10 cellular contexts compared by ENCODE assay signal in the genomic region with DNA sequence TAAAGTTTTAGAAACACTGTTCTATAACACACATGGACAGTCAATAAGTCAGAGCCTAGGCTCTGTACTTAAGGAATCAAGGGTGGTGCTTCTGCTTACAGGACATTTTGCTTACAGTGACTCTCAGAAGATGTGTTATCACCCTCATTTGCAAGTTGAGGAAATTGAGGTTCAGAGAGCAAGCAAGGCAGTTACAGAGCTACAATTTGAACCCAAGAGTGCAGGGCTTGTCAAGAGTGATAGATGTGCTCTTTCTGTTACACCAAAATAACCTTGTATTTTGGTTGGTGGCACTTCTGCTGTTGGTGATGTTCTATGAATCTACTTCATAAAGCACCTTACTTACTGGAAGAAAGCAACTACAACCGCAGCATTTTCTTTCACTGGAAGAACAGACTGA.
DNase-seq lines count a peak whose midpoint lies in the region; ATAC-seq and TF ChIP-seq lines count a peak whose summit lies in the region.
"Had no signal": no experiment of that assay in that cellular context is flagged by ENCODE, and none has a peak within 500 bp of the region (broad histone marks: within the 10 kb centered on the region; RNA-seq: fewer than 3 reads in every experiment).

No MANE protein-coding gene starts in this region.

- peaks cover 47% of the 10 kb centered on the region for H3K36me3 Mint-ChIP-seq in activated CD4-positive, alpha-beta T cell treated with anti-CD3 and anti-CD28 coated beads for 36 hours (ENCODE audit: low read depth)
- H3K36me3 Mint-ChIP-seq in nephron progenitor cell (ENCODE audit: low read depth), result peaks cover 17% of the 10 kb centered on the region

- H3K27ac Mint-ChIP-seq in activated CD4-positive, alpha-beta T cell treated with anti-CD3 and anti-CD28 coated beads for 36 hours, result peak overlapping the region; percentile 58
- H3K27ac Mint-ChIP-seq in nephron progenitor cell, result no peak overlapping the region

- peaks cover 2% of the 10 kb centered on the region for H3K27me3 Mint-ChIP-seq in activated CD4-positive, alpha-beta T cell treated with anti-CD3 and anti-CD28 coated beads for 36 hours
- H3K27me3 Mint-ChIP-seq in nephron progenitor cell (ENCODE audit: low read depth, poor library complexity), result no peaks in the 10 kb centered on the region

- intact Hi-C loops in activated CD4-positive, alpha-beta T cell treated with anti-CD3 and anti-CD28 coated beads for 36 hours (cut with DNase I, micrococcal nuclease), result loop anchor here (1.0 to 10.0 kb wide), 9 partner anchors 38 to 697 kb away; no protein-coding TSS in a partner anchor
- intact Hi-C loops in transverse colon (cut with DNase I; ENCODE audit: low total_unique reads), result no loop called here

- no peak overlapping the region for H3K4me3 Mint-ChIP-seq in activated CD4-positive, alpha-beta T cell treated with anti-CD3 and anti-CD28 coated beads for 36 hours
- H3K4me3 Mint-ChIP-seq in nephron progenitor cell, result no peak overlapping the region

- peak overlapping the region; percentile 32; the same call in 1 of the 2 replicates for H3K9ac ChIP-seq in SK-N-SH

- 89% methylated on average over 1 of the region's 1 CpG for WGBS in SK-N-SH (ENCODE audit: low lambda C conversion rate)
- 94% methylated on average over 1 of the region's 1 CpG for WGBS in hepatocyte (ENCODE audit: low lambda C conversion rate, missing lambda C conversion rate)
- 69 to 100% methylated on average over 1 of the region's 1 CpG for WGBS in transverse colon (ENCODE audit: low coverage in 1 of 2), 2 donors

- H3K9me3 ChIP-seq in SK-N-SH (no peaks in the 10 kb centered on the region), hepatocyte (ENCODE audit: low read depth) (no peaks in the 10 kb centered on the region), transverse colon (no peaks in the 10 kb centered on the region)

- H3K79me2 ChIP-seq in SK-N-SH (ENCODE audit: insufficient read depth) (no peaks in the 10 kb centered on the region), hepatocyte (no peaks in the 10 kb centered on the region)

- H3K4me3 ChIP-seq in SK-N-SH (ENCODE audit: low read depth in 2 of 2, low read length in 1 of 2) (no peak overlapping the region), hepatocyte (no peak overlapping the region), transverse colon (no peak overlapping the region)

- POLR2A ChIA-PET in activated CD4-positive, alpha-beta T cell treated with anti-CD3 and anti-CD28 coated beads for 36 hours (lab: Charles Lee), result no interaction called here
- POLR2A ChIA-PET in SK-N-SH (lab: Yijun Ruan, JAX), result interaction anchor here (1.4 kb wide), 1 partner anchor 158 kb away, joined by 5 read pairs; no protein-coding TSS in a partner anchor

- no peak for TF ChIP-seq POLR2A in transverse colon (IDR thresholded peaks at IDR 0.05)

- DNase-seq in activated CD4-positive, alpha-beta T cell treated with anti-CD3 and anti-CD28 coated beads for 36 hours, result no peak
- DNase-seq in activated CD4-positive, alpha-beta T cell treated with anti-CD3 and anti-CD28 coated beads for 4 hours, result no peak
- no peak for DNase-seq in SK-N-SH
- no peak for DNase-seq in hepatocyte (ENCODE audit: low spot score)
- no peak for DNase-seq in transverse colon
- DNase-seq in stimulated activated CD4-positive, alpha-beta T cell treated with anti-CD3 and anti-CD28 coated beads, Interleukin-4, amount 100 ng/mL, for 4 hours, result no peak
- no peak for DNase-seq in SIG-M5 treated with dmso at 0.1 percent for 504 hours (lab: John Stamatoyannopoulos, UW; ENCODE audit: unreplicated experiment)
- DNase-seq in nephron progenitor cell, result no peak
- DNase-seq: activated CD4-positive, alpha-beta T cell treated with anti-CD3 and anti-CD28 coated beads, Interleukin-2, amount 50 U/mL, for 48 hours; NCI-H1417 treated with DMSO at 0.1 percent for 48 hours had no signal

- H3K4me1 Mint-ChIP-seq in activated CD4-positive, alpha-beta T cell treated with anti-CD3 and anti-CD28 coated beads for 36 hours, result peaks cover 34% of the 10 kb centered on the region
- peaks cover 27% of the 10 kb centered on the region for H3K4me1 Mint-ChIP-seq in nephron progenitor cell

- H3K27me3 ChIP-seq in SK-N-SH (ENCODE audit: insufficient read depth), result no peaks in the 10 kb centered on the region
- H3K27me3 ChIP-seq in hepatocyte, result no peaks in the 10 kb centered on the region
- H3K27me3 ChIP-seq in transverse colon, result no peaks in the 10 kb centered on the region

- H3K4me1 ChIP-seq in SK-N-SH (ENCODE audit: control insufficient read depth in 1 of 2, insufficient read depth in 2 of 2, low read depth in 1 of 2, low read length in 1 of 2) (peaks cover 20 to 39% of the 10 kb centered on the region in 2 experiments), hepatocyte (ENCODE audit: insufficient read depth) (peaks cover 31% of the 10 kb centered on the region), transverse colon (peaks cover 21 to 40% (median 38%) of the 10 kb centered on the region in 4 donors)

- in situ Hi-C loops in transverse colon (cut with MboI; ENCODE audit: low pct_ligation_motif_present in 1 of 4, low pct_unique_long_range_greater_than_20kb in 1 of 4, low sequenced_read_pairs in 3 of 4), result no loop called here

- no peak for TF ChIP-seq RAD21 in SK-N-SH (IDR thresholded peaks at IDR 0.05; ENCODE audit: low read length)

- H4K20me1 ChIP-seq in SK-N-SH (ENCODE audit: insufficient read depth), result no peaks in the 10 kb centered on the region
- H4K20me1 ChIP-seq in hepatocyte (ENCODE audit: insufficient read depth, poor library complexity, severe bottlenecking), result no peaks in the 10 kb centered on the region

- H3K4me2 ChIP-seq in SK-N-SH (peak overlapping the region; percentile 38; the same call in 1 of the 2 replicates), hepatocyte (no peak overlapping the region)

- H3K9me2 ChIP-seq in SK-N-SH (no peaks in the 10 kb centered on the region), hepatocyte (replicated peaks; ENCODE audit: insufficient read depth) (no peaks in the 10 kb centered on the region)

- H3K27ac ChIP-seq in SK-N-SH (ENCODE audit: low read depth in 2 of 2, low read length in 1 of 2) (peak overlapping the region; percentile 97 to 99), hepatocyte (peak overlapping the region; percentile 95), transverse colon (peak overlapping the region; percentile 79 to 82 (median 80))

- CTCF ChIA-PET in activated CD4-positive, alpha-beta T cell treated with anti-CD3 and anti-CD28 coated beads for 36 hours (lab: Charles Lee), result interaction anchor here (0.6 kb wide), 1 partner anchor 37 kb away, joined by 3 read pairs; no protein-coding TSS in a partner anchor
- CTCF ChIA-PET in SK-N-SH (lab: Yijun Ruan, JAX), result interaction anchor here (1.1 to 1.9 kb wide), 5 partner anchors 13 to 197 kb away, joined by 3 to 10 read pairs (median 4); no protein-coding TSS in a partner anchor

- H3F3A ChIP-seq in SK-N-SH (replicated peaks; ENCODE audit: insufficient read depth), result peaks cover 23% of the 10 kb centered on the region

- ATAC-seq in activated CD4-positive, alpha-beta T cell treated with anti-CD3 and anti-CD28 coated beads for 36 hours, result no peak

- H3K9me3 Mint-ChIP-seq in activated CD4-positive, alpha-beta T cell treated with anti-CD3 and anti-CD28 coated beads for 36 hours (ENCODE audit: low read depth), result no peaks in the 10 kb centered on the region
- H3K9me3 Mint-ChIP-seq in nephron progenitor cell, result no peaks in the 10 kb centered on the region

- TF ChIP-seq CTCF in SK-N-SH (IDR thresholded peaks at IDR 0.05) (no peak), hepatocyte (IDR thresholded peaks at IDR 0.05; ENCODE audit: poor library complexity) (no peak), transverse colon (IDR thresholded peaks at IDR 0.05) (no peak), nephron progenitor cell (IDR thresholded peaks at IDR 0.05) (no peak)

- no peak for TF ChIP-seq EP300 in SK-N-SH (IDR thresholded peaks at IDR 0.05; ENCODE audit: borderline replicate concordance in 1 of 2, low read depth in 1 of 2, low read length in 1 of 2)
- TF ChIP-seq EP300 in transverse colon (IDR thresholded peaks at IDR 0.05; ENCODE audit: low read depth), result no peak

- H2AFZ ChIP-seq in SK-N-SH (ENCODE audit: low read depth) (no peak overlapping the region), hepatocyte (no peak overlapping the region)

- H3K36me3 ChIP-seq in SK-N-SH (replicated peaks in 1 of 2; ENCODE audit: control insufficient read depth in 1 of 2, insufficient read depth in 2 of 2, low read length in 1 of 2) (peaks cover 2 to 4% of the 10 kb centered on the region in 2 experiments), hepatocyte (replicated peaks; ENCODE audit: insufficient read depth, low read depth) (no peaks in the 10 kb centered on the region), transverse colon (no peaks in the 10 kb centered on the region)

TF ChIP-seq in SK-N-SH, 30 proteins besides CTCF, POLR2A, EP300 and RAD21 (continues in another document):
- TF ChIP-seq EZH2phosphoT487 (IDR thresholded peaks at IDR 0.05; ENCODE audit: borderline replicate concordance, low read depth) (no peak), GATA2 (CRISPR knock-in tag; IDR thresholded peaks at IDR 0.05) (no peak), FOXM1 (IDR thresholded peaks at IDR 0.05; ENCODE audit: low read depth) (no peak), SIN3A (IDR thresholded peaks at IDR 0.05; ENCODE audit: borderline replicate concordance, low read depth, low read length) (no peak), CHD2 (IDR thresholded peaks at IDR 0.05; ENCODE audit: low read length, partially characterized antibody) (no peak), TEAD4 (IDR thresholded peaks at IDR 0.05; ENCODE audit: borderline replicate concordance, insufficient read depth) (no peak), TAF1 (IDR thresholded peaks at IDR 0.05; ENCODE audit: borderline replicate concordance, low read depth, low read length) (no peak)
- TF ChIP-seq, protein P1, sequence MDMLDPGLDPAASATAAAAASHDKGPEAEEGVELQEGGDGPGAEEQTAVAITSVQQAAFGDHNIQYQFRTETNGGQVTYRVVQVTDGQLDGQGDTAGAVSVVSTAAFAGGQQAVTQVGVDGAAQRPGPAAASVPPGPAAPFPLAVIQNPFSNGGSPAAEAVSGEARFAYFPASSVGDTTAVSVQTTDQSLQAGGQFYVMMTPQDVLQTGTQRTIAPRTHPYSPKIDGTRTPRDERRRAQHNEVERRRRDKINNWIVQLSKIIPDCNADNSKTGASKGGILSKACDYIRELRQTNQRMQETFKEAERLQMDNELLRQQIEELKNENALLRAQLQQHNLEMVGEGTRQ (IDR thresholded peaks at IDR 0.05; ENCODE audit: borderline replicate concordance, low read depth, low read length), result no peak
